In the genomic region with DNA sequence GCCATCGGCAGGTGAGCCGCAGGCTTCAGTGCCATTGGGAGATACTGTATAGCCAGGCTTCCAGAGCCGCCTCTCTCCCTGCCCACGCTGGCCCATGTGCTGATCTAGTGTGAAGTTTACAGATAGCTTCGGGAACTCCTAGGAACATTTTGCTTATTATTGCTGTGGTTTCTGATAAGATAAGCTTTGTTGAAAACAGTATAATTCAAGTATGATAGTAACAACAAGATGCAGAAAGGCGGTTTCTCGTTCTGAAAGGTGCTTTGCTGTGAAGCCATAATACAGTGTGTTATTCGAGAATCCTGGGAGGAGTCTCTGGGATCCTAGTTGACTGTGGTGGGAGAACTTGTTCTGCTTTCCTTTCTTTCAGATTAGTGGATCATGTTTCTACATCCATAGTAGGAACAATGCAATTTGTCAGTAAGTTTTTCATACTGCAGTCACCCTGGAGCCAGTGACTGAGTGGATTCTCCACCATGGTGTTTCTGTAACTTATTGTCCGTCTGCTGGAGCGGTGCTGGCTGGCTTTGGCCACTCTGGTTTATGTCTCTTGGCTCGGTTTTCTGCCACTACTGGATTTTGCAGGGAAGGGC, we compare ENCODE assay signal across 10 cellular contexts. TPM values are rescaled to one million over a fixed set of nuclear protein-coding genes. Genes with fewer than 3 reads are reported as not detected.
A peak's percentile ranks its signal among the peaks of the same experiment; 100 is the strongest.
DNase-seq lines count a peak whose midpoint lies in the region; ATAC-seq, FAIRE-seq and TF ChIP-seq lines count a peak whose summit lies in the region.
"Had no signal": no experiment of that assay in that cellular context is flagged by ENCODE, and none has a peak within 500 bp of the region (broad histone marks: within the 10 kb centered on the region; RNA-seq: fewer than 3 reads in every experiment).

No MANE protein-coding gene starts in this region.

- in situ Hi-C loops in astrocyte of the spinal cord (cut with HindIII; ENCODE audit: low sequenced_read_pairs) = no loop called here

- H3K36me3 Mint-ChIP-seq in CD14-positive monocyte = peaks cover 5 to 8% of the 10 kb centered on the region in 2 donors

- H3K27me3 Mint-ChIP-seq in CD14-positive monocyte (ENCODE audit: low read depth in 3 of 3) = peaks cover 0 to 4% (median 0%) of the 10 kb centered on the region in 3 donors

- no peak for ATAC-seq in HG03196 (IDR thresholded peaks at IDR 0.05; ENCODE audit: unreplicated experiment)

- no peak overlapping the region for H3K4me3 Mint-ChIP-seq in CD14-positive monocyte

- 0 out of 2 replicates have a peak overlapping the region, but pooled peaks have one; percentile 12 for H3K27ac ChIP-seq in HUES64 (ENCODE audit: low read depth, low read length)
- H3K27ac ChIP-seq in smooth muscle cell (ENCODE audit: low read depth) = peak overlapping the region; percentile 38

- H3K9me3 ChIP-seq in HUES64 (ENCODE audit: insufficient read depth, low read depth, low read length) (no peaks in the 10 kb centered on the region), smooth muscle cell (replicated peaks; ENCODE audit: low read depth) (no peaks in the 10 kb centered on the region)

- FAIRE-seq in frontal cortex (lab: Jason Lieb, UNC) = no peak
- FAIRE-seq: TTC549 had no signal

- no peak overlapping the region for H2AFZ ChIP-seq in smooth muscle cell (ENCODE audit: low read depth)

- H3K4me1 ChIP-seq in HUES64 (ENCODE audit: insufficient read depth, low read length) (peaks cover 12% of the 10 kb centered on the region), smooth muscle cell (ENCODE audit: low read depth) (peaks cover 12% of the 10 kb centered on the region)

- H3K36me3 ChIP-seq in HUES64 (ENCODE audit: insufficient read depth, low read length) (peaks cover 5% of the 10 kb centered on the region; the same call in 1 of the 2 replicates), smooth muscle cell (ENCODE audit: low read depth) (no peaks in the 10 kb centered on the region)

- peaks cover 0 to 3% (median 0%) of the 10 kb centered on the region in 7 donors for H3K9me3 Mint-ChIP-seq in CD14-positive monocyte

- no peaks in the 10 kb centered on the region for H3K27me3 ChIP-seq in HUES64 (ENCODE audit: insufficient read depth, low read length)
- no peaks in the 10 kb centered on the region for H3K27me3 ChIP-seq in smooth muscle cell (ENCODE audit: low read depth)

- peak overlapping the region; percentile 35 for H3K4me2 ChIP-seq in smooth muscle cell

- no peaks in the 10 kb centered on the region for H3K4me1 Mint-ChIP-seq in CD14-positive monocyte

- H3K4me3 ChIP-seq in HUES64 (ENCODE audit: low read length) = no peak overlapping the region; the same call in 1 of the 2 replicates
- H3K4me3 ChIP-seq in astrocyte of the spinal cord (ENCODE audit: low read depth, low read length) = no peak overlapping the region
- no peak overlapping the region for H3K4me3 ChIP-seq in smooth muscle cell

- H3F3A ChIP-seq in smooth muscle cell (ENCODE audit: low read depth) = peaks cover 3% of the 10 kb centered on the region

- no peak for TF ChIP-seq CTCF in astrocyte of the spinal cord (IDR thresholded peaks at IDR 0.05; ENCODE audit: low read depth, low read length)
- TF ChIP-seq CTCF in smooth muscle cell (IDR thresholded peaks at IDR 0.05; ENCODE audit: borderline replicate concordance, insufficient read depth, poor library complexity, severe bottlenecking) = no peak
- TF ChIP-seq CTCF in CD14-positive monocyte (IDR thresholded peaks at IDR 0.05) = no peak

- WGBS in HUES64 = 85% methylated on average over 11 of the region's 11 CpGs
- 39% methylated on average over 11 of the region's 11 CpGs for WGBS in smooth muscle cell (ENCODE audit: low lambda C conversion rate)

- H3K27ac Mint-ChIP-seq in CD14-positive monocyte = no peak overlapping the region

- intact Hi-C loops in CD14-positive monocyte (cut with micrococcal nuclease) = no loop called here

- H4K20me1 ChIP-seq in smooth muscle cell (ENCODE audit: low read depth) = peaks cover 86% of the 10 kb centered on the region

- H3K79me2 ChIP-seq in smooth muscle cell (ENCODE audit: low read depth) = peaks cover 16% of the 10 kb centered on the region

- DNase-seq in astrocyte of the spinal cord (ENCODE audit: low read depth, low spot score) = peak; percentile 38
- DNase-seq in iris pigment epithelial cell (ENCODE audit: low read depth) = peak; percentile 45
- DNase-seq in smooth muscle cell (lab: John Stamatoyannopoulos, UW; ENCODE audit: unreplicated experiment) = no peak
- DNase-seq in frontal cortex (ENCODE audit: low spot score in 2 of 2) = no peak
- no peak for DNase-seq in NCI-H82 treated with DMSO at 0.1 percent for 48 hours (lab: John Stamatoyannopoulos, UW; ENCODE audit: unreplicated experiment)
- DNase-seq in CD14-positive monocyte (ENCODE audit: low spot score) = no peak
- DNase-seq: MV-4-11 had no signal

- H3K9ac ChIP-seq in HUES64 (ENCODE audit: low read depth, low read length) = no peak overlapping the region
- H3K9ac ChIP-seq in smooth muscle cell (ENCODE audit: low read depth) = no peak overlapping the region

RNA-seq across cellular contexts. Expression of gene RAB11FIP3, which starts 31.5 kb away (rescaled TPM):
- polyA plus RNA-seq in HUES64 (2013, experiment 1 of 2) = 20.1 TPM
- polyA plus RNA-seq in HUES64 (2013, experiment 2 of 2) = 17.1 TPM
- total RNA-seq in smooth muscle cell = 9.0 and 19.5 TPM in 2 replicates
- 20.4 and 25.7 TPM in 2 replicates for polyA plus RNA-seq in smooth muscle cell
- 26.5 TPM for total RNA-seq in frontal cortex
- polyA plus RNA-seq in CD14-positive monocyte = under 1 TPM; 0.37 to 0.49 TPM

RNA-seq across cellular contexts. Expression of gene DECR2, which starts 55.3 kb away (rescaled TPM):
- 12.8 TPM for polyA plus RNA-seq in HUES64 (2013, experiment 1 of 2)
- polyA plus RNA-seq in HUES64 (2013, experiment 2 of 2) = 15.0 TPM
- total RNA-seq in smooth muscle cell (7.3 and 18.2 TPM in 2 replicates), frontal cortex (7.7 TPM)
- polyA plus RNA-seq in smooth muscle cell (15.4 and 21.2 TPM in 2 replicates), CD14-positive monocyte (1 to 10 TPM; 5.7 to 8.7 TPM)

RNA-seq across cellular contexts. Expression of gene NME4, which starts 60.0 kb away (rescaled TPM):
- polyA plus RNA-seq in HUES64 (2013, experiment 1 of 2) = 240 TPM
- 284 TPM for polyA plus RNA-seq in HUES64 (2013, experiment 2 of 2)
- total RNA-seq in smooth muscle cell (189 and 218 TPM in 2 replicates), frontal cortex (12.6 TPM)
- polyA plus RNA-seq in smooth muscle cell (421 and 523 TPM in 2 replicates), CD14-positive monocyte (10 to 100 TPM; 26.9 to 31.4 TPM)

Comparison
In these comparisons a context has a peak if more than half of its experiments do, and no peak if none do; other contexts are left out.
1. DNase-seq: peak in astrocyte of the spinal cord (single experiment) and iris pigment epithelial cell (single experiment); none in smooth muscle cell (single experiment), frontal cortex (0 of 2), NCI-H82 treated with DMSO at 0.1 percent for 48 hours (single experiment) and CD14-positive monocyte (single experiment).
2. RNA of gene NME4, which starts 60.0 kb away (total RNA-seq): 189 to 218 TPM in smooth muscle cell; 12.6 TPM in frontal cortex (single experiment); every median in the first group is over 10 times any median in the second.